In the genomic region with DNA sequence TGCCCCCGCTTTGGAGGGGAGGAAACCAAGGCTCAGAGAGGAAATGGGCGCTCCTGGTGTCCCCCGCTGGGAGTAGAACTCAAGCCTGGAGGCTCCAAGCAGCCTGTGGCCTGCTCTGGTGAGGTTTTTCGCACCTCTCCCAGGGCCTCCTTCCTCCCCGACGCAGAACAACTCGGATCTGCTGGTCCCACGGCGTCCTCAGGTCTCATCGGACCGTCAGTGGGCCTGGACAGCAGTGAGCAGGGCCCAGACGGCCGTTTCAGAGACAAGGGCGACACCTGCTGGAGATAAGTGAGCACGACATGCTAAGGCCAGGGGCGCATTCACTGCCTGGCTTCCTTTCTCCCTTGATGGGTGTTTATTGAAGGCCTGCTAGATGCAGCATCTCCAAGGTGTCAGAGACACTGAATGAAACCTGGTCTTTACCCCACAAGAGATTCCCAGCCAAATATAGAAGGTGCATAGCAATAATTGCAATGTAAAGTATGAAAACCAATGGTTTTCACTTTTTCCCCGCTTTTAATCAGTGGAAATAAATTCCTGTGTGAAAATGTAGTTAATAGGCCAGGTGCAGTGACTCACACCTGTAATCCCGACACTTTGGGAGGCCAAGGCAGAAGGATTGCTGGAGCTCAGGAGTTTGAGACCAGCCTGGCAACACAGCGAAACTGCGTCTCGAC, we compare ENCODE assay signal across 8 cellular contexts. TPM values are rescaled to one million over a fixed set of nuclear protein-coding genes. Genes with fewer than 3 reads are reported as not detected.
A peak's percentile ranks its signal among the peaks of the same experiment; 100 is the strongest.
DNase-seq lines count a peak whose midpoint lies in the region; ATAC-seq, FAIRE-seq and TF ChIP-seq lines count a peak whose summit lies in the region.

No MANE protein-coding gene starts in this region.

- no peak for TF ChIP-seq EP300 in transverse colon (IDR thresholded peaks at IDR 0.05; ENCODE audit: low read depth)

- no peaks in the 10 kb centered on the region for H3K36me3 Mint-ChIP-seq in Caco-2 (ENCODE audit: insufficient read depth, unreplicated experiment)

- H3K27ac Mint-ChIP-seq in Caco-2 (ENCODE audit: unreplicated experiment), result no peak overlapping the region

- no peaks in the 10 kb centered on the region for H3K4me1 ChIP-seq in Caco-2
- no peaks in the 10 kb centered on the region for H3K4me1 ChIP-seq in pancreas
- no peaks in the 10 kb centered on the region for H3K4me1 ChIP-seq in transverse colon

- H3K4me1 Mint-ChIP-seq in Caco-2 (ENCODE audit: low read depth, unreplicated experiment), result no peaks in the 10 kb centered on the region

- POLR2A ChIA-PET in Caco-2 (lab: Charles Lee), result no interaction called here

- no peaks in the 10 kb centered on the region for H3K9me3 Mint-ChIP-seq in Caco-2 (ENCODE audit: unreplicated experiment)

- TF ChIP-seq POLR2A in transverse colon (IDR thresholded peaks at IDR 0.05), result no peak

- WGBS in pancreas, 2 donors, result 29 to 30% methylated on average over 21 of the region's 21 CpGs
- WGBS in transverse colon (ENCODE audit: low coverage in 1 of 2), 2 donors, result 29 to 100% methylated on average over 1 to 21 of the region's 21 CpGs

- CTCF ChIA-PET in Caco-2 (lab: Charles Lee), result interaction anchor here (2.3 kb wide), 1 partner anchor 443 kb away, joined by 5 read pairs; the partner anchor contains the start of gene EXT2

- DNase-seq in Caco-2 (peak; percentile 71 to 83), MG63 (peak; percentile 60), SIG-M5 (lab: John Stamatoyannopoulos, UW) (peak; percentile 7), germinal center (ENCODE audit: low spot score) (peak; percentile 86), pancreas (peak; percentile 45 to 87 (median 76)), transverse colon (peak; percentile 72)
- peak; percentile 57 for DNase-seq in activated T-helper 9 cell treated with anti-CD3 and anti-CD28 coated beads, Interleukin-2, amount 50 U/mL, for 16 hours (ENCODE audit: low read depth)

- no peaks in the 10 kb centered on the region for H3K36me3 ChIP-seq in Caco-2 (ENCODE audit: control insufficient read depth, insufficient read depth, low read length)
- no peaks in the 10 kb centered on the region for H3K36me3 ChIP-seq in MG63
- no peaks in the 10 kb centered on the region for H3K36me3 ChIP-seq in pancreas
- H3K36me3 ChIP-seq in transverse colon, result no peaks in the 10 kb centered on the region

- intact Hi-C loops in Caco-2 (cut with micrococcal nuclease; ENCODE audit: unreplicated experiment), result loop anchor here (1.0 kb wide), 5 partner anchors 15 to 444 kb away; no protein-coding TSS in a partner anchor
- intact Hi-C loops in pancreas (cut with DNase I), result loop anchor here in 2 of 3 donors (2.0 to 10.0 kb wide), 5 partner anchors 250 to 444 kb away; partner anchors contain the start of gene EXT2 (in 1 of the 2)
- intact Hi-C loops in transverse colon (cut with DNase I; ENCODE audit: low total_unique reads), result loop anchor here (1.0 to 10.0 kb wide), 2 partner anchors 252 to 644 kb away; no protein-coding TSS in a partner anchor

- H3K9me3 ChIP-seq in Caco-2 (no peaks in the 10 kb centered on the region), MG63 (no peaks in the 10 kb centered on the region), pancreas (no peaks in the 10 kb centered on the region), transverse colon (no peaks in the 10 kb centered on the region)

- BruUV-seq in Caco-2 (replicated peaks; lab: Mats Ljungman, UMichigan), result no TSS peak

- H3K4me3 ChIP-seq in Caco-2 (ENCODE audit: low read depth, low read length) (no peak overlapping the region), MG63 (no peak overlapping the region), pancreas (no peak overlapping the region), transverse colon (no peak overlapping the region)

- FAIRE-seq in pancreas (lab: Jason Lieb, UNC), result no peak

- no peak overlapping the region for H3K27ac ChIP-seq in pancreas
- H3K27ac ChIP-seq in transverse colon, result no peak overlapping the region

- peak; percentile 90 to 98 for TF ChIP-seq CTCF in Caco-2 (IDR thresholded peaks at IDR 0.05; ENCODE audit: insufficient read depth in 1 of 2, low read depth in 1 of 2, low read length in 1 of 2, severe bottlenecking in 1 of 2, unreplicated experiment in 1 of 2)
- TF ChIP-seq CTCF in pancreas (IDR thresholded peaks at IDR 0.05), result peak; percentile 88 to 98 (median 92)
- TF ChIP-seq CTCF in transverse colon (IDR thresholded peaks at IDR 0.05), result peak; percentile 88 to 96 (median 93)

- in situ Hi-C loops in transverse colon (cut with MboI; ENCODE audit: low pct_ligation_motif_present in 1 of 4, low pct_unique_long_range_greater_than_20kb in 1 of 4, low sequenced_read_pairs in 3 of 4), result loop anchor here in 3 of 4 donors (5.0 to 25.0 kb wide), 4 partner anchors 254 to 451 kb away; partner anchors contain the start of gene EXT2 (in 1 of the 3)

- no peaks in the 10 kb centered on the region for H3K27me3 ChIP-seq in Caco-2 (replicated peaks; ENCODE audit: control insufficient read depth, insufficient read depth, low read length)
- H3K27me3 ChIP-seq in MG63, result no peaks in the 10 kb centered on the region
- no peaks in the 10 kb centered on the region for H3K27me3 ChIP-seq in pancreas
- peaks cover 12% of the 10 kb centered on the region for H3K27me3 ChIP-seq in transverse colon

- ATAC-seq in GM21619 (IDR thresholded peaks at IDR 0.05; ENCODE audit: unreplicated experiment), result peak; percentile 86
- peak; percentile 88 to 100 (median 98) for ATAC-seq in pancreas

- H3K4me3 Mint-ChIP-seq in Caco-2 (ENCODE audit: unreplicated experiment), result no peak overlapping the region

- peaks cover 3% of the 10 kb centered on the region for H3K27me3 Mint-ChIP-seq in Caco-2 (ENCODE audit: insufficient read depth, unreplicated experiment)

RNA-seq across cellular contexts. Expression of gene CD82, which starts 26.9 kb away (rescaled TPM):
- total RNA-seq in Caco-2 (2022) (3.7 and 4.3 TPM in 2 replicates), pancreas (10 to 100 TPM; 26.5 to 45.6 (median 32.5) TPM), transverse colon (10 to 100 TPM in 3 of 4 donors, 1 to 10 TPM in 1; 7.9 to 23.1 (median 14.0) TPM)
- total RNA-seq in MG63 (2014; rRNA removed; shearing (Covaris generic); ENCODE audit: low replicate concordance), result 34.5 and 61.3 TPM in 2 replicates
- polyA plus RNA-seq in pancreas, result 10 to 100 TPM; 29.1 to 64.6 TPM

Comparison
In these comparisons a context has a peak if more than half of its experiments do, and no peak if none do; other contexts are left out.
1. DNase-seq: peak in every context shown above with its lines; median percentile 86 in germinal center; 77 in Caco-2; 76 in pancreas; 72 in transverse colon; 60 in MG63; 57 in activated T-helper 9 cell treated with anti-CD3 and anti-CD28 coated beads, Interleukin-2, amount 50 U/mL, for 16 hours; 7 in SIG-M5.